In genomic region chr2:201057089-201057499, GRCh38 we compare ENCODE assay signal across 18 cellular contexts. TPM values are rescaled to one million over a fixed set of nuclear protein-coding genes. Genes with fewer than 3 reads are reported as not detected.
DNase-seq lines count a peak whose midpoint lies in the region; ATAC-seq lines count a peak whose summit lies in the region.
"Had no signal": no experiment of that assay in that cellular context is flagged by ENCODE, and none has a peak within 500 bp of the region (broad histone marks: within the 10 kb centered on the region; RNA-seq: fewer than 3 reads in every experiment).

No MANE protein-coding gene starts in this region.

- peak overlapping the region; percentile 6; the same call in 1 of the 2 replicates for H3K9ac ChIP-seq in Karpas-422 (ENCODE audit: low read length)

- ATAC-seq in HG03045 (IDR thresholded peaks at IDR 0.05; ENCODE audit: unreplicated experiment) = no peak

- peaks cover 45% of the 10 kb centered on the region for H3K4me1 ChIP-seq in Karpas-422 (ENCODE audit: low read length)

- DNase-seq in AG20443 (ENCODE audit: low spot score) (peak; percentile 17), Karpas-422 (no peak), midbrain (lab: John Stamatoyannopoulos, UW) (peak; percentile 4), DMS79 (lab: John Stamatoyannopoulos, UW) (no peak), NCI-H1694 (lab: John Stamatoyannopoulos, UW) (no peak), GDM1 (lab: John Stamatoyannopoulos, UW) (no peak)
- DNase-seq: activated CD4-positive, alpha-beta memory T cell treated with anti-CD3 and anti-CD28 coated beads, Interleukin-2, amount 10 ng/mL, durations not matched to agents 7 days and 5 days; activated gamma-delta T cell treated with Interleukin-2 at 50 U/mL for 16 hours; caudate nucleus; NCI-H2081 treated with DMSO at 0.1 percent for 48 hours; NCI-H82; retina; stimulated activated CD4-positive, alpha-beta T cell treated with anti-CD3 and anti-CD28 coated beads, Interleukin-4, amount 100 ng/mL, for 4 hours; stimulated activated naive CD4-positive, alpha-beta T cell had no signal

- H3K4me2 ChIP-seq in Karpas-422 (ENCODE audit: low read depth, low read length, poor library complexity, severe bottlenecking) = peak overlapping the region; percentile 14

- no peak overlapping the region for H2AFZ ChIP-seq in Karpas-422 (ENCODE audit: low read length)

- no peaks in the 10 kb centered on the region for H3K9me3 ChIP-seq in Karpas-422 (ENCODE audit: low read length)

- H4K20me1 ChIP-seq in Karpas-422 (ENCODE audit: insufficient read depth, low read depth, low read length) = no peaks in the 10 kb centered on the region

- H3K27me3 ChIP-seq in Karpas-422 (ENCODE audit: low read length) = no peaks in the 10 kb centered on the region

- H3K27ac ChIP-seq in Karpas-422 (ENCODE audit: low read length) (peak overlapping the region; percentile 60), cingulate gyrus (ENCODE audit: low read depth, low read length) (peak overlapping the region; percentile 51)
- H3K27ac ChIP-seq: epithelial cell of prostate, RWPE1 had no signal

- H3K36me3 ChIP-seq in Karpas-422 (ENCODE audit: insufficient read depth, low read length) = no peaks in the 10 kb centered on the region

- no peaks in the 10 kb centered on the region for H3K9me2 ChIP-seq in Karpas-422 (replicated peaks; ENCODE audit: insufficient read depth, low read length)

- peaks cover 95% of the 10 kb centered on the region for H3K79me2 ChIP-seq in Karpas-422 (ENCODE audit: low read length)

- H3K4me3 ChIP-seq in Karpas-422 (ENCODE audit: low read length) = no peak overlapping the region

RNA-seq across cellular contexts. Expression of gene HYCC2, which starts 14.4 kb away (rescaled TPM):
- 10.4 and 40.0 TPM in 2 replicates for total RNA-seq in Karpas-422 (2014; rRNA removed; shearing (Covaris generic); ENCODE audit: low replicate concordance)

RNA-seq across cellular contexts. Expression of gene NDUFB3, which starts 14.7 kb away (rescaled TPM):
- 102 and 136 TPM in 2 replicates for total RNA-seq in Karpas-422 (2014; rRNA removed; shearing (Covaris generic); ENCODE audit: low replicate concordance)

RNA-seq across cellular contexts. Expression of gene CFLAR, which starts 58.9 kb away (rescaled TPM):
- total RNA-seq in Karpas-422 (2014; rRNA removed; shearing (Covaris generic); ENCODE audit: low replicate concordance) = 62.6 and 63.5 TPM in 2 replicates

Comparison
In these comparisons a context has a peak if more than half of its experiments do, and no peak if none do; other contexts are left out.
1. DNase-seq: peak in AG20443 (single experiment) and midbrain (single experiment); none in Karpas-422 (single experiment), DMS79 (single experiment), NCI-H1694 (single experiment) and GDM1 (single experiment).